ENCODE assay signal across 27 cellular contexts in the genomic region with DNA sequence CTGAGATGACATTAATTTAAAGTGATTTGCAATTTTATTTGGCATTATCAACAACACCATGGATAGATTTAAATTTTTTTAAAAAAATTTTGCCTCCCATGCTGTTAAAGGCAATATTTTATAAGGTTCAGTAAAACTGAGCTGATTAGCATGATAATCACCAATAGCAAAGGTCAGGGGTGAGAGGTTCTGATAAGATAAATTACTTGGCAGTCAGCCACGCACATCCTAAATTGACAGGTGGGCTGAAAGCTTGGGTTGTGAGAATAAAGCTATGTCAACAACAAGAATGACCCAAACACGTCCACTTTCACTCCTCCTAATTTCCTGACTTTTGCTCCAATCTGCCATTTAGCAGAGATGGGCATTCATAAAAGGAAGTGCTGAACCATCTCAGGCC.
"Had no signal": no experiment of that assay in that cellular context is flagged by ENCODE, and none has a peak within 500 bp of the region (broad histone marks: within the 10 kb centered on the region; RNA-seq: fewer than 3 reads in every experiment).

No MANE protein-coding gene starts in this region.

- FAIRE-seq: RCC 7860, TTC549 had no signal

- H3K9me3 ChIP-seq: SJSA1 had no signal

- H3K4me1 Mint-ChIP-seq: activated naive CD4-positive, alpha-beta T cell treated with anti-CD3 and anti-CD28 coated beads, Interleukin-2, amount 10 ng/mL, durations not matched to agents 7 days and 5 days; activated naive CD8-positive, alpha-beta T cell treated with anti-CD3 and anti-CD28 coated beads for 36 hours had no signal

- H3K4me3 Mint-ChIP-seq: activated CD8-positive, alpha-beta T cell treated with anti-CD3 and anti-CD28 coated beads for 36 hours; activated naive CD4-positive, alpha-beta T cell treated with anti-CD3 and anti-CD28 coated beads, Interleukin-2, amount 10 ng/mL, durations not matched to agents 7 days and 5 days; activated naive CD8-positive, alpha-beta T cell treated with anti-CD3 and anti-CD28 coated beads for 36 hours; activated T-cell treated with anti-CD3 and anti-CD28 coated beads, Interleukin-2, amount 50 U/mL, for 72 hours had no signal

- ATAC-seq: activated CD4-positive, CD25-positive, alpha-beta regulatory T cell treated with anti-CD3 and anti-CD28 coated beads, Interleukin-2, amount 50 U/mL, for 24 hours; activated CD8-positive, alpha-beta T cell treated with anti-CD3 and anti-CD28 coated beads for 36 hours; activated T-cell treated with anti-CD3 and anti-CD28 coated beads, Interleukin-2, amount 50 U/mL, for 72 hours; PC-3; SK-N-SH treated with all-trans-retinoic acid at 6 μM for 48 hours had no signal

- H3K4me3 ChIP-seq: SJSA1 had no signal

- DNase-seq: activated CD4-positive, alpha-beta T cell treated with anti-CD3 and anti-CD28 coated beads for 4 hours; activated CD8-positive, alpha-beta memory T cell treated with anti-CD3 and anti-CD28 coated beads, Interleukin-2, amount 50 U/mL, for 4 hours; activated CD8-positive, alpha-beta T cell treated with anti-CD3 and anti-CD28 coated beads for 36 hours; activated gamma-delta T cell treated with Interleukin-2 at 50 U/mL for 16 hours; activated naive CD4-positive, alpha-beta T cell treated with anti-CD3 and anti-CD28 coated beads, Interleukin-2, amount 10 ng/mL, durations not matched to agents 7 days and 5 days; activated naive CD8-positive, alpha-beta T cell treated with anti-CD3 and anti-CD28 coated beads for 36 hours; activated T-cell treated with anti-CD3 and anti-CD28 coated beads, Interleukin-2, amount 50 U/mL, for 72 hours; caudate nucleus; Kasumi-1; KBM-7; NCI-H1105 treated with DMSO at 0.1 percent for 48 hours; NCI-H1694; NCI-H2029; NCI-H2107; NCI-H345; NCI-H510A; NCI-H774; PC-3; SHP77; T-helper 2 cell; T1000 had no signal

- H3K36me3 Mint-ChIP-seq: activated naive CD4-positive, alpha-beta T cell treated with anti-CD3 and anti-CD28 coated beads, Interleukin-2, amount 10 ng/mL, durations not matched to agents 7 days and 5 days; activated naive CD8-positive, alpha-beta T cell treated with anti-CD3 and anti-CD28 coated beads for 36 hours had no signal

- H3K36me3 ChIP-seq: SJSA1 had no signal

- H3K27ac ChIP-seq: SJSA1 had no signal

- H3K27ac Mint-ChIP-seq: activated CD8-positive, alpha-beta T cell treated with anti-CD3 and anti-CD28 coated beads for 36 hours; activated naive CD4-positive, alpha-beta T cell treated with anti-CD3 and anti-CD28 coated beads, Interleukin-2, amount 10 ng/mL, durations not matched to agents 7 days and 5 days; activated naive CD8-positive, alpha-beta T cell treated with anti-CD3 and anti-CD28 coated beads for 36 hours; activated T-cell treated with anti-CD3 and anti-CD28 coated beads, Interleukin-2, amount 50 U/mL, for 72 hours; activated T-helper 2 cell treated with anti-CD3 and anti-CD28 coated beads, Interferon-gamma antibody, Interleukin-2, Interleukin-4, amounts not matched to agents 10 μg/mL and 5 μg/mL and 100 μg/mL, durations not matched to agents 14 hours and 24 hours and 36 hours had no signal

- H3K27me3 ChIP-seq: SJSA1 had no signal
